ENCODE assay signal across 8 cellular contexts in genomic region chr4:144174401-144175067, GRCh38. TPM values are rescaled to one million over a fixed set of nuclear protein-coding genes. Genes with fewer than 3 reads are reported as not detected.
A peak's percentile ranks its signal among the peaks of the same experiment; 100 is the strongest.
DNase-seq lines count a peak whose midpoint lies in the region; ATAC-seq and TF ChIP-seq lines count a peak whose summit lies in the region.

No MANE protein-coding gene starts in this region.

- H3K4me3 ChIP-seq in foreskin fibroblast (ENCODE audit: low read depth in 1 of 2, low read length in 2 of 2), result no peak overlapping the region

- H3K4me1 Mint-ChIP-seq in activated CD4-positive, alpha-beta memory T cell treated with anti-CD3 and anti-CD28 coated beads, Interleukin-2, amount 10 ng/mL, durations not matched to agents 7 days and 5 days, result peaks cover 23% of the 10 kb centered on the region
- peaks cover 10% of the 10 kb centered on the region for H3K4me1 Mint-ChIP-seq in progenitor cell of endocrine pancreas (ENCODE audit: low read depth)

- peak overlapping the region; percentile 72 for H3K27ac Mint-ChIP-seq in activated CD4-positive, alpha-beta memory T cell treated with anti-CD3 and anti-CD28 coated beads, Interleukin-2, amount 10 ng/mL, durations not matched to agents 7 days and 5 days
- H3K27ac Mint-ChIP-seq in progenitor cell of endocrine pancreas, result no peak overlapping the region

- DNase-seq in DMS 273 (lab: John Stamatoyannopoulos, UW; ENCODE audit: unreplicated experiment) (peak; percentile 50), NCI-H2029 treated with DMSO at 0.1 percent for 48 hours (lab: John Stamatoyannopoulos, UW) (peak; percentile 61), foreskin fibroblast (peak; percentile 37 to 77), progenitor cell of endocrine pancreas (ENCODE audit: low spot score, unreplicated experiment) (no peak), ecto neural progenitor cell (ENCODE audit: low spot score) (no peak)
- DNase-seq in activated CD4-positive, alpha-beta memory T cell treated with anti-CD3 and anti-CD28 coated beads, Interleukin-2, amount 10 ng/mL, durations not matched to agents 7 days and 5 days, result peak; percentile 33

- TF ChIP-seq CTCF in foreskin fibroblast (IDR thresholded peaks at IDR 0.05; ENCODE audit: low read depth, low read length) (peak; percentile 23), progenitor cell of endocrine pancreas (IDR thresholded peaks at IDR 0.05; ENCODE audit: unreplicated experiment) (peak; percentile 63)

- ATAC-seq in GM18870 (IDR thresholded peaks at IDR 0.05; ENCODE audit: unreplicated experiment) (peak; percentile 78), HG03039 (IDR thresholded peaks at IDR 0.05; ENCODE audit: unreplicated experiment) (peak; percentile 83)

- no peaks in the 10 kb centered on the region for H3K36me3 Mint-ChIP-seq in activated CD4-positive, alpha-beta memory T cell treated with anti-CD3 and anti-CD28 coated beads, Interleukin-2, amount 10 ng/mL, durations not matched to agents 7 days and 5 days (ENCODE audit: low read depth)
- no peaks in the 10 kb centered on the region for H3K36me3 Mint-ChIP-seq in progenitor cell of endocrine pancreas (ENCODE audit: insufficient read depth)

- no peaks in the 10 kb centered on the region for H3K27me3 Mint-ChIP-seq in activated CD4-positive, alpha-beta memory T cell treated with anti-CD3 and anti-CD28 coated beads, Interleukin-2, amount 10 ng/mL, durations not matched to agents 7 days and 5 days
- H3K27me3 Mint-ChIP-seq in progenitor cell of endocrine pancreas, result no peaks in the 10 kb centered on the region

- POLR2A ChIA-PET in activated CD4-positive, alpha-beta memory T cell treated with anti-CD3 and anti-CD28 coated beads, Interleukin-2, amount 10 ng/mL, durations not matched to agents 7 days and 5 days (lab: Charles Lee), result no interaction called here

- no peaks in the 10 kb centered on the region for H3K9me3 Mint-ChIP-seq in activated CD4-positive, alpha-beta memory T cell treated with anti-CD3 and anti-CD28 coated beads, Interleukin-2, amount 10 ng/mL, durations not matched to agents 7 days and 5 days
- no peaks in the 10 kb centered on the region for H3K9me3 Mint-ChIP-seq in progenitor cell of endocrine pancreas (ENCODE audit: low read depth)

- CTCF ChIA-PET in activated CD4-positive, alpha-beta memory T cell treated with anti-CD3 and anti-CD28 coated beads, Interleukin-2, amount 10 ng/mL, durations not matched to agents 7 days and 5 days (lab: Charles Lee), result interaction anchor here (0.8 to 1.1 kb wide), 2 partner anchors 32 to 1442 kb away, joined by 3 to 4 read pairs; no protein-coding TSS in a partner anchor

- no peak overlapping the region for H3K4me3 Mint-ChIP-seq in activated CD4-positive, alpha-beta memory T cell treated with anti-CD3 and anti-CD28 coated beads, Interleukin-2, amount 10 ng/mL, durations not matched to agents 7 days and 5 days
- no peak overlapping the region for H3K4me3 Mint-ChIP-seq in progenitor cell of endocrine pancreas (ENCODE audit: low read depth)

RNA-seq across cellular contexts. Expression of gene GYPA, which starts 34.0 kb away (rescaled TPM):
- not detected for total RNA-seq in activated CD4-positive, alpha-beta memory T cell treated with anti-CD3 and anti-CD28 coated beads, Interleukin-2, amount 10 ng/mL, durations not matched to agents 7 days and 5 days
- not detected in 2 replicates for total RNA-seq in progenitor cell of endocrine pancreas

Comparison
In these comparisons a context has a peak if more than half of its experiments do, and no peak if none do; other contexts are left out.
1. DNase-seq: peak in DMS 273 (single experiment), NCI-H2029 treated with DMSO at 0.1 percent for 48 hours (single experiment), activated CD4-positive, alpha-beta memory T cell treated with anti-CD3 and anti-CD28 coated beads, Interleukin-2, amount 10 ng/mL, durations not matched to agents 7 days and 5 days (single experiment) and foreskin fibroblast (2 of 2); none in progenitor cell of endocrine pancreas (single experiment) and ecto neural progenitor cell (single experiment).